Comparison of ENCODE assay signal across 1 cellular context in genomic region chr4:78862314-78862737, GRCh38.
TF ChIP-seq lines count a peak whose summit lies in the region.

No MANE protein-coding gene starts in this region.

TF ChIP-seq in HepG2, 621 proteins besides CTCF, POLR2A, EP300 and RAD21 (continued from another document and continues in another):
- TF ChIP-seq SKIL (CRISPR knock-in tag; IDR thresholded peaks at IDR 0.05; ENCODE audit: borderline replicate concordance) (no peak), ZNF510 (CRISPR knock-in tag; IDR thresholded peaks at IDR 0.05; ENCODE audit: low read depth) (no peak), MATR3 (CRISPR knock-in tag; IDR thresholded peaks at IDR 0.05) (no peak), ZC3H4 (CRISPR knock-in tag; IDR thresholded peaks at IDR 0.05; ENCODE audit: borderline replicate concordance) (no peak), SNAPC4 (CRISPR knock-in tag; IDR thresholded peaks at IDR 0.05) (no peak), ZBTB14 (CRISPR knock-in tag; IDR thresholded peaks at IDR 0.05) (no peak), GTF3A (CRISPR knock-in tag; conservative IDR thresholded peaks at IDR 0.05) (no peak), MYPOP (CRISPR knock-in tag; IDR thresholded peaks at IDR 0.05) (no peak), HDAC6 (IDR thresholded peaks at IDR 0.05; ENCODE audit: low read depth, low read length) (no peak), CBX2 (IDR thresholded peaks at IDR 0.05; ENCODE audit: low read depth, low read length) (no peak), CBX2 (CRISPR knock-in tag; IDR thresholded peaks at IDR 0.05; ENCODE audit: low read depth) (no peak), ZBTB46 (CRISPR knock-in tag; IDR thresholded peaks at IDR 0.05; ENCODE audit: borderline replicate concordance) (no peak), RFX5 (IDR thresholded peaks at IDR 0.05; ENCODE audit: low read depth, low read length) (no peak), ZSCAN31 (CRISPR knock-in tag; IDR thresholded peaks at IDR 0.05; ENCODE audit: low read depth) (no peak), NR3C1 (CRISPR knock-in tag; IDR thresholded peaks at IDR 0.05) (no peak), ZNF83 (CRISPR knock-in tag; IDR thresholded peaks at IDR 0.05; ENCODE audit: borderline replicate concordance) (no peak), KLF12 (CRISPR knock-in tag; IDR thresholded peaks at IDR 0.05; ENCODE audit: borderline replicate concordance) (no peak; the same call in 1 of the 2 replicates), ZNF431 (CRISPR knock-in tag; IDR thresholded peaks at IDR 0.05; ENCODE audit: borderline replicate concordance, low read depth) (no peak), ZNF598 (CRISPR knock-in tag; IDR thresholded peaks at IDR 0.05; ENCODE audit: borderline replicate concordance) (no peak), RFX3 (CRISPR knock-in tag; IDR thresholded peaks at IDR 0.05) (no peak), TRIM22 (IDR thresholded peaks at IDR 0.05) (no peak), HNF4A (CRISPR knock-in tag; IDR thresholded peaks at IDR 0.05) (peak; percentile 96), ZNF710 (CRISPR knock-in tag; IDR thresholded peaks at IDR 0.05; ENCODE audit: borderline replicate concordance) (no peak; the same call in 1 of the 2 replicates), JUNB (CRISPR knock-in tag; IDR thresholded peaks at IDR 0.05; ENCODE audit: borderline replicate concordance) (no peak), ZNF792 (CRISPR knock-in tag; IDR thresholded peaks at IDR 0.05) (peak; percentile 48; the same call in 1 of the 2 replicates), ZNF547 (CRISPR knock-in tag; IDR thresholded peaks at IDR 0.05) (no peak), SYNCRIP (IDR thresholded peaks at IDR 0.05; ENCODE audit: insufficient read depth, low read depth, low read length) (no peak), IRF2 (CRISPR knock-in tag; IDR thresholded peaks at IDR 0.05) (peak; percentile 54; the same call in 1 of the 2 replicates), SMYD3 (CRISPR knock-in tag; IDR thresholded peaks at IDR 0.05) (no peak), ARID2 (CRISPR knock-in tag; IDR thresholded peaks at IDR 0.05; ENCODE audit: borderline replicate concordance) (no peak), HNRNPUL1 (IDR thresholded peaks at IDR 0.05; ENCODE audit: low read depth, low read length) (no peak; the same call in 1 of the 2 replicates), HMGXB4 (CRISPR knock-in tag; IDR thresholded peaks at IDR 0.05; ENCODE audit: borderline replicate concordance in 1 of 2, low read depth in 1 of 2) (0 out of 4 replicates have a peak, but pooled peaks of 1 of the 2 experiments have one; percentile 24), ZBTB43 (CRISPR knock-in tag; conservative IDR thresholded peaks at IDR 0.05) (0 out of 2 replicates have a peak, but pooled peaks have one; percentile 41), ZNF333 (CRISPR knock-in tag; IDR thresholded peaks at IDR 0.05; ENCODE audit: borderline replicate concordance) (no peak), ZNF572 (CRISPR knock-in tag; IDR thresholded peaks at IDR 0.05) (no peak), ZZZ3 (CRISPR knock-in tag; IDR thresholded peaks at IDR 0.05; ENCODE audit: borderline replicate concordance) (no peak), MIER2 (CRISPR knock-in tag; IDR thresholded peaks at IDR 0.05) (peak; percentile 66), ZNF607 (CRISPR knock-in tag; IDR thresholded peaks at IDR 0.05; ENCODE audit: borderline replicate concordance) (no peak), FOXO4 (CRISPR knock-in tag; conservative IDR thresholded peaks at IDR 0.05) (no peak), ATF7 (IDR thresholded peaks at IDR 0.05) (no peak), ATF7 (CRISPR knock-in tag; IDR thresholded peaks at IDR 0.05) (no peak), GFI1 (CRISPR knock-in tag; IDR thresholded peaks at IDR 0.05; ENCODE audit: borderline replicate concordance) (no peak), ZSCAN29 (CRISPR knock-in tag; conservative IDR thresholded peaks at IDR 0.05) (no peak)
